Comparison of ENCODE assay signal across 11 cellular contexts in genomic region chr17:37605813-37606505, GRCh38. TPM values are rescaled to one million over a fixed set of nuclear protein-coding genes. Genes with fewer than 3 reads are reported as not detected.
DNase-seq lines count a peak whose midpoint lies in the region; ATAC-seq, FAIRE-seq and TF ChIP-seq lines count a peak whose summit lies in the region.
"Had no signal": no experiment of that assay in that cellular context is flagged by ENCODE, and none has a peak within 500 bp of the region (broad histone marks: within the 10 kb centered on the region; RNA-seq: fewer than 3 reads in every experiment).

No MANE protein-coding gene starts in this region.

- H4K5ac ChIP-seq in H1 (ENCODE audit: insufficient read length, low read depth, low read length), result no peak overlapping the region

- H3K27ac ChIP-seq in H1 (ENCODE audit: low read depth, low read length), result no peak overlapping the region
- H3K27ac ChIP-seq: esophagus muscularis mucosa had no signal

- H3K23ac ChIP-seq in H1 (ENCODE audit: insufficient read length), result no peak overlapping the region

- ATAC-seq in GM18870 (IDR thresholded peaks at IDR 0.05; ENCODE audit: unreplicated experiment), result no peak
- no peak for ATAC-seq in GM18511 (IDR thresholded peaks at IDR 0.05; ENCODE audit: unreplicated experiment)

- no peak overlapping the region for H2BK12ac ChIP-seq in H1 (ENCODE audit: low read depth, low read length)

- WGBS in H1 (ENCODE audit: extremely low coverage in 1 of 2, insufficient coverage in 1 of 2, insufficient read length in 1 of 2, insufficient replicate concordance in 2 of 2, low coverage in 1 of 2, low lambda C conversion rate in 2 of 2, missing lambda C conversion rate in 1 of 2), 2 experiments, result 93% methylated on average over 7 of the region's 7 CpGs; no CpG with 5 or more reads in 1 of the 2 experiments

- H3K4me1 ChIP-seq in H1 (replicated peaks in 1 of 4; ENCODE audit: control insufficient read depth in 3 of 4, insufficient read depth in 4 of 4, low read length in 3 of 4), result peaks cover 0 to 5% (median 3%) of the 10 kb centered on the region in 4 experiments; a peak in 3 of 7 replicates
- H3K4me1 ChIP-seq: BE2C had no signal

- FAIRE-seq in H1 (lab: Jason Lieb, UNC), result no peak

- no peaks in the 10 kb centered on the region for H3K23me2 ChIP-seq in H1 (ENCODE audit: low read depth, low read length)

- H2AK5ac ChIP-seq in H1 (ENCODE audit: low read depth, low read length), result no peak overlapping the region

- no peak for TF ChIP-seq CTCF in H1 (IDR thresholded peaks at IDR 0.05; ENCODE audit: control extremely low read depth in 1 of 3, insufficient read depth in 1 of 3, low read depth in 1 of 3, low read length in 3 of 3)

- H3K36me3 ChIP-seq in H1 (ENCODE audit: control insufficient read depth in 2 of 4, insufficient read depth in 4 of 4, low read length in 3 of 4), result no peaks in the 10 kb centered on the region

- no peak overlapping the region for H2AFZ ChIP-seq in H1 (ENCODE audit: low read length)

- H3K56ac ChIP-seq in H1 (replicated peaks; ENCODE audit: insufficient read length, low read depth, low read length), result no peak overlapping the region

- POLR2A ChIA-PET in H1 (lab: Charles Lee; ENCODE audit: partially characterized antibody), result no interaction called here

- no peak overlapping the region for H2BK15ac ChIP-seq in H1 (ENCODE audit: low read length)

- H3K27me3 ChIP-seq in H1 (replicated peaks in 1 of 4; ENCODE audit: control insufficient read depth in 3 of 4, extremely low read depth in 1 of 4, insufficient read depth in 3 of 4, low read length in 3 of 4), result no peaks in the 10 kb centered on the region
- H3K27me3 ChIP-seq: BE2C, esophagus muscularis mucosa had no signal

- TF ChIP-seq RAD21 in H1 (IDR thresholded peaks at IDR 0.05 in 1 of 2, conservative IDR thresholded peaks at IDR 0.05 in 1 of 2; ENCODE audit: low read depth in 2 of 2, low read length in 2 of 2), result no peak

- no peak overlapping the region for H4K8ac ChIP-seq in H1 (ENCODE audit: extremely low read depth, insufficient read depth, low read length)

- H2BK20ac ChIP-seq in H1 (ENCODE audit: low read length), result no peak overlapping the region

- H3K4ac ChIP-seq in H1 (replicated peaks; ENCODE audit: insufficient read length, low read depth, low read length), result no peak overlapping the region

- no peak overlapping the region for H3K14ac ChIP-seq in H1 (ENCODE audit: insufficient read length)

- no peaks in the 10 kb centered on the region for H3K9me3 ChIP-seq in H1 (ENCODE audit: insufficient read depth in 2 of 2, low read depth in 1 of 2, low read length in 1 of 2)
- H3K9me3 ChIP-seq: BE2C, esophagus muscularis mucosa had no signal

- H4K91ac ChIP-seq in H1 (replicated peaks; ENCODE audit: insufficient read length, low read length), result no peak overlapping the region

- CTCF ChIA-PET in H1 (lab: Charles Lee; ENCODE audit: partially characterized antibody), result interaction anchor here (0.8 kb wide), 1 partner anchor 78 kb away, joined by 4 read pairs; no protein-coding TSS in a partner anchor

- DNase-seq in stimulated activated CD4-positive, alpha-beta T cell treated with anti-CD3 and anti-CD28 coated beads, Interleukin-15, amount 100 ng/mL, for 24 hours, result peak; percentile 53
- no peak for DNase-seq in stimulated activated CD4-positive, alpha-beta T cell treated with anti-CD3 and anti-CD28 coated beads, Interleukin-4, amount 100 ng/mL, for 1 hour
- DNase-seq in T-helper 9 cell (peak; percentile 9), H1 (ENCODE audit: low read depth in 1 of 2, low spot score in 2 of 2) (no peak), NCI-H524 (lab: John Stamatoyannopoulos, UW) (no peak), NCI-H524 treated with DMSO at 0.1 percent for 48 hours (lab: John Stamatoyannopoulos, UW) (no peak)
- DNase-seq: BE2C, NCI-H446 treated with DMSO at 0.1 percent for 48 hours had no signal

- H4K20me1 ChIP-seq in H1 (replicated peaks in 1 of 2; ENCODE audit: control insufficient read depth in 1 of 2, insufficient read depth in 2 of 2, low read length in 2 of 2), result no peaks in the 10 kb centered on the region

- TF ChIP-seq POLR2A in H1 (IDR thresholded peaks at IDR 0.05; ENCODE audit: control extremely low read depth in 1 of 2, low read depth in 2 of 2, low read length in 2 of 2), result no peak

- no peak overlapping the region for H3K4me2 ChIP-seq in H1 (ENCODE audit: insufficient read depth in 1 of 2, low read depth in 2 of 2, low read length in 2 of 2)

- no peak overlapping the region for H2BK5ac ChIP-seq in H1 (ENCODE audit: low read depth, low read length)

- peaks cover 4 to 15% of the 10 kb centered on the region in 2 experiments; a peak in 2 of 4 replicates for H3K79me2 ChIP-seq in H1 (ENCODE audit: control insufficient read depth in 1 of 2, insufficient read depth in 2 of 2, low read length in 2 of 2)

- no peak for TF ChIP-seq EP300 in H1 (IDR thresholded peaks at IDR 0.05; ENCODE audit: borderline replicate concordance in 1 of 2, low read depth in 2 of 2, low read length in 2 of 2)

- H2BK120ac ChIP-seq in H1 (replicated peaks; ENCODE audit: low read depth, low read length), result no peak overlapping the region

- no peak overlapping the region for H3K9ac ChIP-seq in H1 (replicated peaks in 1 of 4; ENCODE audit: extremely low read depth in 1 of 4, low read depth in 3 of 4, low read length in 3 of 4)

- no peaks in the 10 kb centered on the region; the same call in 1 of the 2 replicates for H3K79me1 ChIP-seq in H1 (ENCODE audit: low read depth, low read length)

- H3K4me3 ChIP-seq in H1 (ENCODE audit: extremely low read depth in 1 of 4, insufficient read depth in 2 of 4, low read depth in 3 of 4, low read length in 4 of 4), result no peak overlapping the region
- H3K4me3 ChIP-seq: esophagus muscularis mucosa had no signal

- no peak overlapping the region for H3K18ac ChIP-seq in H1 (ENCODE audit: extremely low read depth, low read length)

TF ChIP-seq in H1, 55 proteins besides CTCF, POLR2A, EP300 and RAD21:
- TF ChIP-seq CEBPB (IDR thresholded peaks at IDR 0.05; ENCODE audit: low read depth, low read length) (peak; percentile 88), TAF1 (IDR thresholded peaks at IDR 0.05; ENCODE audit: low read depth, low read length) (no peak)

RNA-seq across cellular contexts. Expression of gene SYNRG, which starts 3.3 kb away (rescaled TPM):
- total RNA-seq in H1 (2021; fragmentation: NEBNext Ultra II Directional; extraction: Animal tissue kit (Norgen Biotek cat#: 25700)), result 28.6 and 31.7 TPM in 2 replicates
- polyA plus RNA-seq in H1 (2011; rRNA removed), result 7.4 and 7.7 TPM in 2 replicates
- 8.7 TPM for polyA plus RNA-seq in H1 (2011; cell fraction: cytosol; rRNA removed)
- polyA plus RNA-seq in H1 (2011; cell fraction: nucleus; rRNA removed), result 15.1 TPM
- polyA plus RNA-seq in H1 (2012, experiment 1 of 2), result 12.9 to 18.6 TPM (median 13.7 TPM) in 4 replicates
- 1.0 TPM for polyA plus RNA-seq in H1 (2012, experiment 2 of 2)
- polyA plus RNA-seq in H1 (2013, experiment 1 of 2), result 14.3 TPM
- polyA plus RNA-seq in H1 (2013, experiment 2 of 2), result 13.9 TPM
- 33.8 and 43.6 TPM in 2 replicates for polyA minus RNA-seq in H1 (2011; rRNA and poly(A)+ RNA removed)
- polyA minus RNA-seq in H1 (2011; cell fraction: cytosol; rRNA and poly(A)+ RNA removed), result 8.2 TPM
- polyA minus RNA-seq in H1 (2011; cell fraction: nucleus; rRNA and poly(A)+ RNA removed), result 23.0 TPM

RNA-seq across cellular contexts. Expression of gene DDX52, which starts 37.3 kb away (rescaled TPM):
- total RNA-seq in H1 (2021; fragmentation: NEBNext Ultra II Directional; extraction: Animal tissue kit (Norgen Biotek cat#: 25700)), result 45.9 and 47.4 TPM in 2 replicates
- 7.4 and 10.0 TPM in 2 replicates for polyA plus RNA-seq in H1 (2011; rRNA removed)
- polyA plus RNA-seq in H1 (2011; cell fraction: cytosol; rRNA removed), result 12.3 TPM
- polyA plus RNA-seq in H1 (2011; cell fraction: nucleus; rRNA removed), result 12.7 TPM
- polyA plus RNA-seq in H1 (2012, experiment 1 of 2), result 15.0 to 29.0 TPM (median 18.3 TPM) in 4 replicates
- polyA plus RNA-seq in H1 (2012, experiment 2 of 2), result 1.1 TPM
- polyA plus RNA-seq in H1 (2013, experiment 1 of 2), result 40.2 TPM
- polyA plus RNA-seq in H1 (2013, experiment 2 of 2), result 41.0 TPM
- polyA minus RNA-seq in H1 (2011; rRNA and poly(A)+ RNA removed), result 16.5 and 31.7 TPM in 2 replicates
- polyA minus RNA-seq in H1 (2011; cell fraction: cytosol; rRNA and poly(A)+ RNA removed), result 7.0 TPM
- polyA minus RNA-seq in H1 (2011; cell fraction: nucleus; rRNA and poly(A)+ RNA removed), result 29.2 TPM

Comparison
In these comparisons a context has a peak if more than half of its experiments do, and no peak if none do; other contexts are left out.
1. DNase-seq: peak in stimulated activated CD4-positive, alpha-beta T cell treated with anti-CD3 and anti-CD28 coated beads, Interleukin-15, amount 100 ng/mL, for 24 hours (single experiment) and T-helper 9 cell (single experiment); none in stimulated activated CD4-positive, alpha-beta T cell treated with anti-CD3 and anti-CD28 coated beads, Interleukin-4, amount 100 ng/mL, for 1 hour (single experiment), H1 (0 of 2), NCI-H524 (0 of 2) and NCI-H524 treated with DMSO at 0.1 percent for 48 hours (single experiment).